1 cellular context compared by ENCODE assay signal in genomic region chr1:117059678-117060440, GRCh38.
TF ChIP-seq lines count a peak whose summit lies in the region.

Gene TTF2, plus strand, starts transcription at chr1:117060326. Its CDS starts 21 bp downstream, at chr1:117060347.

TF ChIP-seq in HepG2, 621 proteins besides CTCF, POLR2A, EP300 and RAD21 (continued from another document and continues in another):
- TF ChIP-seq, protein P1, sequence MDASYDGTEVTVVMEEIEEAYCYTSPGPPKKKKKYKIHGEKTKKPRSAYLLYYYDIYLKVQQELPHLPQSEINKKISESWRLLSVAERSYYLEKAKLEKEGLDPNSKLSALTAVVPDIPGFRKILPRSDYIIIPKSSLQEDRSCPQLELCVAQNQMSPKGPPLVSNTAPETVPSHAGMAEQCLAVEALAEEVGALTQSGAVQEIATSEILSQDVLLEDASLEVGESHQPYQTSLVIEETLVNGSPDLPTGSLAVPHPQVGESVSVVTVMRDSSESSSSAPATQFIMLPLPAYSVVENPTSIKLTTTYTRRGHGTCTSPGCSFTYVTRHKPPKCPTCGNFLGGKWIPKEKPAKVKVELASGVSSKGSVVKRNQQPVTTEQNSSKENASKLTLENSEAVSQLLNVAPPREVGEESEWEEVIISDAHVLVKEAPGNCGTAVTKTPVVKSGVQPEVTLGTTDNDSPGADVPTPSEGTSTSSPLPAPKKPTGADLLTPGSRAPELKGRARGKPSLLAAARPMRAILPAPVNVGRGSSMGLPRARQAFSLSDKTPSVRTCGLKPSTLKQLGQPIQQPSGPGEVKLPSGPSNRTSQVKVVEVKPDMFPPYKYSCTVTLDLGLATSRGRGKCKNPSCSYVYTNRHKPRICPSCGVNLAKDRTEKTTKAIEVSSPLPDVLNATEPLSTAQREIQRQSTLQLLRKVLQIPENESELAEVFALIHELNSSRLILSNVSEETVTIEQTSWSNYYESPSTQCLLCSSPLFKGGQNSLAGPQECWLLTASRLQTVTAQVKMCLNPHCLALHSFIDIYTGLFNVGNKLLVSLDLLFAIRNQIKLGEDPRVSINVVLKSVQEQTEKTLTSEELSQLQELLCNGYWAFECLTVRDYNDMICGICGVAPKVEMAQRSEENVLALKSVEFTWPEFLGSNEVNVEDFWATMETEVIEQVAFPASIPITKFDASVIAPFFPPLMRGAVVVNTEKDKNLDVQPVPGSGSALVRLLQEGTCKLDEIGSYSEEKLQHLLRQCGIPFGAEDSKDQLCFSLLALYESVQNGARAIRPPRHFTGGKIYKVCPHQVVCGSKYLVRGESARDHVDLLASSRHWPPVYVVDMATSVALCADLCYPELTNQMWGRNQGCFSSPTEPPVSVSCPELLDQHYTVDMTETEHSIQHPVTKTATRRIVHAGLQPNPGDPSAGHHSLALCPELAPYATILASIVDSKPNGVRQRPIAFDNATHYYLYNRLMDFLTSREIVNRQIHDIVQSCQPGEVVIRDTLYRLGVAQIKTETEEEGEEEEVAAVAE (CRISPR knock-in tag; IDR thresholded peaks at IDR 0.05; ENCODE audit: borderline replicate concordance) = no peak
- TF ChIP-seq ZNF530 (CRISPR knock-in tag; IDR thresholded peaks at IDR 0.05; ENCODE audit: low read depth) (no peak), ZNF782 (CRISPR knock-in tag; IDR thresholded peaks at IDR 0.05; ENCODE audit: borderline replicate concordance) (no peak), REPIN1 (CRISPR knock-in tag; IDR thresholded peaks at IDR 0.05; ENCODE audit: borderline replicate concordance, low read depth) (no peak), USF2 (IDR thresholded peaks at IDR 0.05; ENCODE audit: low read depth, low read length) (no peak), USF2 (CRISPR knock-in tag; IDR thresholded peaks at IDR 0.05; ENCODE audit: borderline replicate concordance) (no peak), FOXK2 (IDR thresholded peaks at IDR 0.05) (no peak), MIER3 (CRISPR knock-in tag; IDR thresholded peaks at IDR 0.05; ENCODE audit: borderline replicate concordance) (no peak), PITX1 (CRISPR knock-in tag; IDR thresholded peaks at IDR 0.05) (peak; percentile 66; the same call in 1 of the 2 replicates), ZNF280D (CRISPR knock-in tag; IDR thresholded peaks at IDR 0.05) (no peak), SMARCC2 (IDR thresholded peaks at IDR 0.05) (no peak), HNRNPLL (IDR thresholded peaks at IDR 0.05; ENCODE audit: low read depth, low read length, poor library complexity, severe bottlenecking) (peak; percentile 7), PLRG1 (conservative IDR thresholded peaks at IDR 0.05) (no peak), ZNF883 (CRISPR knock-in tag; IDR thresholded peaks at IDR 0.05; ENCODE audit: not compliant biosample characterization) (no peak), ZKSCAN8 (CRISPR knock-in tag; IDR thresholded peaks at IDR 0.05; ENCODE audit: borderline replicate concordance) (no peak), SNAI1 (CRISPR knock-in tag; IDR thresholded peaks at IDR 0.05; ENCODE audit: borderline replicate concordance) (no peak), ZNF574 (CRISPR knock-in tag; IDR thresholded peaks at IDR 0.05) (no peak), ZNF451 (CRISPR knock-in tag; IDR thresholded peaks at IDR 0.05) (no peak), REXO4 (CRISPR knock-in tag; IDR thresholded peaks at IDR 0.05; ENCODE audit: borderline replicate concordance) (no peak), GABPA (IDR thresholded peaks at IDR 0.05; ENCODE audit: low read depth, low read length) (peak; percentile 16; the same call in 1 of the 2 replicates), GABPA (CRISPR knock-in tag; IDR thresholded peaks at IDR 0.05; ENCODE audit: low read depth) (peak; percentile 61)
- TF ChIP-seq, protein P2, sequence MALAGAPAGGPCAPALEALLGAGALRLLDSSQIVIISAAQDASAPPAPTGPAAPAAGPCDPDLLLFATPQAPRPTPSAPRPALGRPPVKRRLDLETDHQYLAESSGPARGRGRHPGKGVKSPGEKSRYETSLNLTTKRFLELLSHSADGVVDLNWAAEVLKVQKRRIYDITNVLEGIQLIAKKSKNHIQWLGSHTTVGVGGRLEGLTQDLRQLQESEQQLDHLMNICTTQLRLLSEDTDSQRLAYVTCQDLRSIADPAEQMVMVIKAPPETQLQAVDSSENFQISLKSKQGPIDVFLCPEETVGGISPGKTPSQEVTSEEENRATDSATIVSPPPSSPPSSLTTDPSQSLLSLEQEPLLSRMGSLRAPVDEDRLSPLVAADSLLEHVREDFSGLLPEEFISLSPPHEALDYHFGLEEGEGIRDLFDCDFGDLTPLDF (CRISPR knock-in tag; IDR thresholded peaks at IDR 0.05) = peak; percentile 96
- TF ChIP-seq, protein P3, sequence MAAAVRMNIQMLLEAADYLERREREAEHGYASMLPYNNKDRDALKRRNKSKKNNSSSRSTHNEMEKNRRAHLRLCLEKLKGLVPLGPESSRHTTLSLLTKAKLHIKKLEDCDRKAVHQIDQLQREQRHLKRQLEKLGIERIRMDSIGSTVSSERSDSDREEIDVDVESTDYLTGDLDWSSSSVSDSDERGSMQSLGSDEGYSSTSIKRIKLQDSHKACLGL (CRISPR knock-in tag; IDR thresholded peaks at IDR 0.05) = 0 out of 2 replicates have a peak, but pooled peaks have one; percentile 32
- TF ChIP-seq, protein P4, sequence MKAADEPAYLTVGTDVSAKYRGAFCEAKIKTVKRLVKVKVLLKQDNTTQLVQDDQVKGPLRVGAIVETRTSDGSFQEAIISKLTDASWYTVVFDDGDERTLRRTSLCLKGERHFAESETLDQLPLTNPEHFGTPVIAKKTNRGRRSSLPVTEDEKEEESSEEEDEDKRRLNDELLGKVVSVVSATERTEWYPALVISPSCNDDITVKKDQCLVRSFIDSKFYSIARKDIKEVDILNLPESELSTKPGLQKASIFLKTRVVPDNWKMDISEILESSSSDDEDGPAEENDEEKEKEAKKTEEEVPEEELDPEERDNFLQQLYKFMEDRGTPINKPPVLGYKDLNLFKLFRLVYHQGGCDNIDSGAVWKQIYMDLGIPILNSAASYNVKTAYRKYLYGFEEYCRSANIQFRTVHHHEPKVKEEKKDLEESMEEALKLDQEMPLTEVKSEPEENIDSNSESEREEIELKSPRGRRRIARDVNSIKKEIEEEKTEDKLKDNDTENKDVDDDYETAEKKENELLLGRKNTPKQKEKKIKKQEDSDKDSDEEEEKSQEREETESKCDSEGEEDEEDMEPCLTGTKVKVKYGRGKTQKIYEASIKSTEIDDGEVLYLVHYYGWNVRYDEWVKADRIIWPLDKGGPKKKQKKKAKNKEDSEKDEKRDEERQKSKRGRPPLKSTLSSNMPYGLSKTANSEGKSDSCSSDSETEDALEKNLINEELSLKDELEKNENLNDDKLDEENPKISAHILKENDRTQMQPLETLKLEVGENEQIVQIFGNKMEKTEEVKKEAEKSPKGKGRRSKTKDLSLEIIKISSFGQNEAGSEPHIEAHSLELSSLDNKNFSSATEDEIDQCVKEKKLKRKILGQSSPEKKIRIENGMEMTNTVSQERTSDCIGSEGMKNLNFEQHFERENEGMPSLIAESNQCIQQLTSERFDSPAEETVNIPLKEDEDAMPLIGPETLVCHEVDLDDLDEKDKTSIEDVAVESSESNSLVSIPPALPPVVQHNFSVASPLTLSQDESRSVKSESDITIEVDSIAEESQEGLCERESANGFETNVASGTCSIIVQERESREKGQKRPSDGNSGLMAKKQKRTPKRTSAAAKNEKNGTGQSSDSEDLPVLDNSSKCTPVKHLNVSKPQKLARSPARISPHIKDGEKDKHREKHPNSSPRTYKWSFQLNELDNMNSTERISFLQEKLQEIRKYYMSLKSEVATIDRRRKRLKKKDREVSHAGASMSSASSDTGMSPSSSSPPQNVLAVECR (CRISPR knock-in tag; IDR thresholded peaks at IDR 0.05; ENCODE audit: borderline replicate concordance) = peak; percentile 100
- TF ChIP-seq, protein P5, sequence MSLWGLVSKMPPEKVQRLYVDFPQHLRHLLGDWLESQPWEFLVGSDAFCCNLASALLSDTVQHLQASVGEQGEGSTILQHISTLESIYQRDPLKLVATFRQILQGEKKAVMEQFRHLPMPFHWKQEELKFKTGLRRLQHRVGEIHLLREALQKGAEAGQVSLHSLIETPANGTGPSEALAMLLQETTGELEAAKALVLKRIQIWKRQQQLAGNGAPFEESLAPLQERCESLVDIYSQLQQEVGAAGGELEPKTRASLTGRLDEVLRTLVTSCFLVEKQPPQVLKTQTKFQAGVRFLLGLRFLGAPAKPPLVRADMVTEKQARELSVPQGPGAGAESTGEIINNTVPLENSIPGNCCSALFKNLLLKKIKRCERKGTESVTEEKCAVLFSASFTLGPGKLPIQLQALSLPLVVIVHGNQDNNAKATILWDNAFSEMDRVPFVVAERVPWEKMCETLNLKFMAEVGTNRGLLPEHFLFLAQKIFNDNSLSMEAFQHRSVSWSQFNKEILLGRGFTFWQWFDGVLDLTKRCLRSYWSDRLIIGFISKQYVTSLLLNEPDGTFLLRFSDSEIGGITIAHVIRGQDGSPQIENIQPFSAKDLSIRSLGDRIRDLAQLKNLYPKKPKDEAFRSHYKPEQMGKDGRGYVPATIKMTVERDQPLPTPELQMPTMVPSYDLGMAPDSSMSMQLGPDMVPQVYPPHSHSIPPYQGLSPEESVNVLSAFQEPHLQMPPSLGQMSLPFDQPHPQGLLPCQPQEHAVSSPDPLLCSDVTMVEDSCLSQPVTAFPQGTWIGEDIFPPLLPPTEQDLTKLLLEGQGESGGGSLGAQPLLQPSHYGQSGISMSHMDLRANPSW (CRISPR knock-in tag; IDR thresholded peaks at IDR 0.05; ENCODE audit: borderline replicate concordance) = no peak
